Comparison of ENCODE assay signal across 17 cellular contexts in the genomic region with DNA sequence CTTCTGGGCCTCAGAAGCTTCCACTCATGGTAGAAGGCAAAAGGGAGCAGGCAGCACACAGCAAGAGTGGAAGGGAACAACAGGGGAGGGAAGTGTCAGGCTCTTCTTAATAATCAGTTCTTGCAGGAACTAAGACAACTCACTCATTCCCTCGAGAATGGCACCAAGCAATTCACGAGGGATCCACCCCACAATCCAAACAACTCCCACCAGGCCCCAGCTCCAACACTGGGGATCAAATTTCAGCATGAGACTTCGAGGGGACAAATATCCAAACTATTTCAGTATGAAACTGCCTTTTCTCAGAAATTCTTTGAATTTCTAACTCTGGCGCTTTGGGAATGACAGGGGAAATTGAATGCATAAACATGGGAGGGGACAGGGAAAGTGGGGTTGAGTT. TPM values are rescaled to one million over a fixed set of nuclear protein-coding genes. Genes with fewer than 3 reads are reported as not detected.
A peak's percentile ranks its signal among the peaks of the same experiment; 100 is the strongest.
DNase-seq lines count a peak whose midpoint lies in the region; ATAC-seq and TF ChIP-seq lines count a peak whose summit lies in the region.
"Had no signal": no experiment of that assay in that cellular context is flagged by ENCODE, and none has a peak within 500 bp of the region (broad histone marks: within the 10 kb centered on the region; RNA-seq: fewer than 3 reads in every experiment).

No MANE protein-coding gene starts in this region.

- H3K9me3 ChIP-seq in adipocyte (ENCODE audit: control insufficient read depth, low read length), result no peaks in the 10 kb centered on the region
- H3K9me3 ChIP-seq in parathyroid adenoma (ENCODE audit: control insufficient read depth, low read length), result no peaks in the 10 kb centered on the region
- H3K9me3 ChIP-seq: ascending aorta, SK-N-SH, thyroid gland had no signal

- H3K4me3 Mint-ChIP-seq in GM23338, result no peak overlapping the region
- H3K4me3 Mint-ChIP-seq: CD4-positive, CD25-positive, alpha-beta regulatory T cell had no signal

- peak; percentile 63 for DNase-seq in GM23338 (ENCODE audit: low spot score)
- peak; percentile 61 for DNase-seq in adipocyte (ENCODE audit: low read depth)
- DNase-seq in hepatic stellate cell (ENCODE audit: low spot score), result peak; percentile 20
- no peak for DNase-seq in SW 1271 (lab: John Stamatoyannopoulos, UW)
- DNase-seq: activated CD8-positive, alpha-beta memory T cell treated with anti-CD3 and anti-CD28 coated beads for 24 hours; CD4-positive, CD25-positive, alpha-beta regulatory T cell; NCI-H1092 treated with DMSO at 0.1 percent for 48 hours; SK-N-SH; thyroid gland had no signal

- no peaks in the 10 kb centered on the region for H3K36me3 ChIP-seq in GM23338 (ENCODE audit: insufficient read depth)
- no peaks in the 10 kb centered on the region for H3K36me3 ChIP-seq in adipocyte (ENCODE audit: control insufficient read depth, insufficient read depth, low read length, severe bottlenecking)
- no peaks in the 10 kb centered on the region for H3K36me3 ChIP-seq in parathyroid adenoma (ENCODE audit: control insufficient read depth, insufficient read depth, low read length)
- H3K36me3 ChIP-seq: ascending aorta, thyroid gland had no signal

- H3K36me3 Mint-ChIP-seq in GM23338 (ENCODE audit: low read depth), result no peaks in the 10 kb centered on the region
- H3K36me3 Mint-ChIP-seq: CD4-positive, CD25-positive, alpha-beta regulatory T cell had no signal

- H3K4me1 Mint-ChIP-seq in GM23338, result peaks cover 7% of the 10 kb centered on the region; the same call in 2 of the 3 replicates
- H3K4me1 Mint-ChIP-seq: CD4-positive, CD25-positive, alpha-beta regulatory T cell had no signal

- no peaks in the 10 kb centered on the region for H3F3A ChIP-seq in GM23338 (replicated peaks; ENCODE audit: low read depth)

- H3K79me2 ChIP-seq in GM23338 (replicated peaks; ENCODE audit: insufficient read depth) (no peaks in the 10 kb centered on the region), parathyroid adenoma (no peaks in the 10 kb centered on the region)

- H2AFZ ChIP-seq in GM23338 (peak overlapping the region; percentile 50; the same call in 1 of the 2 replicates), parathyroid adenoma (peak overlapping the region; percentile 48)

- H3K4me2 ChIP-seq in GM23338 (0 out of 2 replicates have a peak overlapping the region, but pooled peaks have one; percentile 7), parathyroid adenoma (ENCODE audit: low read length) (no peak overlapping the region)
- H3K4me2 ChIP-seq: SK-N-SH had no signal

- no peaks in the 10 kb centered on the region for H3K27me3 ChIP-seq in GM23338 (ENCODE audit: insufficient read depth)
- peaks cover 12% of the 10 kb centered on the region for H3K27me3 ChIP-seq in adipocyte (replicated peaks; ENCODE audit: control insufficient read depth, insufficient read depth, low read length)
- no peaks in the 10 kb centered on the region for H3K27me3 ChIP-seq in parathyroid adenoma (ENCODE audit: control insufficient read depth, insufficient read depth, low read length)
- H3K27me3 ChIP-seq: ascending aorta, thyroid gland had no signal

- peak; percentile 65 for ATAC-seq in GM23338
- ATAC-seq in HG03196 (IDR thresholded peaks at IDR 0.05; ENCODE audit: unreplicated experiment), result no peak
- no peak for ATAC-seq in HG02642 (IDR thresholded peaks at IDR 0.05; ENCODE audit: poor library complexity, unreplicated experiment)
- no peak for ATAC-seq in HG03159 (IDR thresholded peaks at IDR 0.05; ENCODE audit: unreplicated experiment)

- no peak overlapping the region for H3K27ac Mint-ChIP-seq in GM23338
- H3K27ac Mint-ChIP-seq: CD4-positive, CD25-positive, alpha-beta regulatory T cell had no signal

- no peak overlapping the region for H3K27ac ChIP-seq in GM23338 (ENCODE audit: low read depth)
- H3K27ac ChIP-seq in parathyroid adenoma, result no peak overlapping the region
- H3K27ac ChIP-seq: ascending aorta, thyroid gland, VCaP had no signal

- H3K9me3 Mint-ChIP-seq in GM23338, result peaks cover 3% of the 10 kb centered on the region; the same call in 2 of the 3 replicates
- H3K9me3 Mint-ChIP-seq: CD4-positive, CD25-positive, alpha-beta regulatory T cell had no signal

- H3K9me2 ChIP-seq in GM23338 (ENCODE audit: insufficient read depth), result peaks cover 2% of the 10 kb centered on the region; the same call in 1 of the 2 replicates
- H3K9me2 ChIP-seq: SK-N-SH had no signal

- H3K4me1 ChIP-seq in GM23338 (ENCODE audit: insufficient read depth) (peaks cover 4% of the 10 kb centered on the region; the same call in 1 of the 2 replicates), adipocyte (ENCODE audit: control insufficient read depth, insufficient read depth, low read length) (peaks cover 10% of the 10 kb centered on the region), parathyroid adenoma (no peaks in the 10 kb centered on the region)
- H3K4me1 ChIP-seq: ascending aorta, thyroid gland had no signal

- H3K27me3 Mint-ChIP-seq in GM23338 (ENCODE audit: insufficient read depth, low read depth, poor library complexity), result peaks cover 6% of the 10 kb centered on the region

- no peak for TF ChIP-seq CTCF in GM23338 (conservative IDR thresholded peaks at IDR 0.05; ENCODE audit: low read depth in 2 of 2)
- no peak for TF ChIP-seq CTCF in parathyroid adenoma (IDR thresholded peaks at IDR 0.05)

- no peaks in the 10 kb centered on the region for H4K20me1 ChIP-seq in GM23338 (replicated peaks; ENCODE audit: insufficient read depth)

- H3K4me3 ChIP-seq in GM23338, result no peak overlapping the region
- no peak overlapping the region for H3K4me3 ChIP-seq in adipocyte (ENCODE audit: low read length)
- H3K4me3 ChIP-seq in parathyroid adenoma (ENCODE audit: low read depth, low read length), result no peak overlapping the region
- H3K4me3 ChIP-seq: ascending aorta, thyroid gland had no signal

- H3K9ac ChIP-seq in adipocyte (ENCODE audit: low read length) (no peak overlapping the region), parathyroid adenoma (no peak overlapping the region)
- H3K9ac ChIP-seq: SK-N-SH had no signal

TF ChIP-seq in GM23338, 12 proteins besides CTCF, POLR2A, EP300 and RAD21 (continues in another document):
- TF ChIP-seq EZH2 (IDR thresholded peaks at IDR 0.05; ENCODE audit: low read depth, unreplicated experiment) (no peak), POLR2AphosphoS5 (IDR thresholded peaks at IDR 0.05; ENCODE audit: low read depth) (no peak), ZNF331 (CRISPR knock-in tag; IDR thresholded peaks at IDR 0.05; ENCODE audit: low read depth) (no peak)

RNA-seq across cellular contexts. Expression of gene APOF, which starts 24.5 kb away (rescaled TPM):
- not detected in 2 replicates for total RNA-seq in GM23338 (2014; rRNA removed; shearing (Covaris generic))
- polyA plus RNA-seq in GM23338 (2016; fragmentation: Nextera tagmentation; extraction: Ambion mirVana), result not detected in 2 replicates
- total RNA-seq: ascending aorta; CD4-positive, CD25-positive, alpha-beta regulatory T cell; frontal cortex; thyroid gland had no signal
- polyA plus RNA-seq: CD4-positive, CD25-positive, alpha-beta regulatory T cell; keratinocyte; SK-N-SH had no signal

RNA-seq across cellular contexts. Expression of gene STAT2, which starts 27.2 kb away (rescaled TPM):
- 60.6 and 67.9 TPM in 2 replicates for total RNA-seq in GM23338 (2014; rRNA removed; shearing (Covaris generic))
- 15.6 and 16.7 TPM in 2 replicates for polyA plus RNA-seq in GM23338 (2016; fragmentation: Nextera tagmentation; extraction: Ambion mirVana)

RNA-seq across cellular contexts. Expression of gene IL23A, which starts 48.5 kb away (rescaled TPM):
- 2.5 and 3.2 TPM in 2 replicates for total RNA-seq in GM23338 (2014; rRNA removed; shearing (Covaris generic))
- polyA plus RNA-seq in GM23338 (2016; fragmentation: Nextera tagmentation; extraction: Ambion mirVana), result 8.0 and 9.3 TPM in 2 replicates
- total RNA-seq: ascending aorta, frontal cortex had no signal

RNA-seq across cellular contexts. Expression of gene PAN2, which starts 53.4 kb away (rescaled TPM):
- 27.2 and 35.7 TPM in 2 replicates for total RNA-seq in GM23338 (2014; rRNA removed; shearing (Covaris generic))
- 9.1 and 11.5 TPM in 2 replicates for polyA plus RNA-seq in GM23338 (2016; fragmentation: Nextera tagmentation; extraction: Ambion mirVana)

Comparison
In these comparisons a context has a peak if more than half of its experiments do, and no peak if none do; other contexts are left out.
1. DNase-seq: peak in GM23338 (single experiment), adipocyte (single experiment) and hepatic stellate cell (single experiment); none in SW 1271 (0 of 2).